23 cellular contexts compared by ENCODE assay signal in the genomic region with DNA sequence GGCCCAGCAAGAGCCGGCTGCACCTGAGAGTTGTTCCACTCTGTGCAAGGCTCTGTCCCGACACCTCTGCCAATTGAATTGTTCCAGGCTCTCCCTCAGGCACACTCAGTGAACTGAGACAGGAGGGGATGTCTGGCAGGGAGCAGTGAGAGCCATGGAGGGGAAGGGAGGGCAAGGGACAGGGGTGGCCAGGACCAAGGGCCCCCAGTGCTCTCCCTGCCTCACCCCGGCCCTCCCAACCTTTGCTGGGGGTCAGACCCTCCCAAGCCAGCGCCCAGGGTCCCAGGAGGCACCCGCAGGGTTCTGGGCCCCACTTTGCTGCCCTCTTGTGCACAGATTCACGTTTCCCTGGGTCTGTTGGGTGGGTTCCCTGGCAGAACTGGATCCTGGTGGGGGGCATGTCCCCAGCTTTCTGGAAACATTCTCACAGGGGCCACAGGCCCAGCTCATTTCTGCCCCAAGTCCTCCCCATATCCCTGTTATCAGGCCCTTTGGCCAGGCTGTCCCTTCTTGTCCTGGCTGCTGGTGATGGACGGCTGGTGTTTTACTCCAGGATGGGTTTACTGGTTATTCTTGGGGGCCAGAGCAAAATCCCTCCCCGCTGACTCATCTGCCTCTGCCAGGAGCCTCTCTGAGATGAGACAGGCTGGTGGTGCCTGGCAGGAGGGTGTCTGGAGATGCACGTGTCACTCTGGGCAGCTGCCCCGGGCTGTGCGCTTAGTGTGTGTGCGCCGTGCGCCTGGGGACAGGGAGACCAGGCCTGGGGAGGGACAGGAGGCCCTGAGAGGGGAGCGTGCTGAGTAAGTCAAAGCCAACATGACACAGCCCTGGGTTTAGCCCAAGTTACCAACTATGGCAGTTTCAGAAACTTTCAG.
DNase-seq lines count a peak whose midpoint lies in the region; ATAC-seq and TF ChIP-seq lines count a peak whose summit lies in the region.
"Had no signal": no experiment of that assay in that cellular context is flagged by ENCODE, and none has a peak within 500 bp of the region (broad histone marks: within the 10 kb centered on the region; RNA-seq: fewer than 3 reads in every experiment).

No MANE protein-coding gene starts in this region.

- H3K4me3 ChIP-seq in retinal pigment epithelial cell (ENCODE audit: low read length), result no peak overlapping the region
- H3K4me3 ChIP-seq: GM23248, right lobe of liver had no signal

- no peak for TF ChIP-seq CTCF in retinal pigment epithelial cell (conservative IDR thresholded peaks at IDR 0.05; ENCODE audit: low read depth, low read length)

- ATAC-seq in HG03025 (IDR thresholded peaks at IDR 0.05; ENCODE audit: low FRiP score, unreplicated experiment), result no peak
- ATAC-seq in HG03280 (IDR thresholded peaks at IDR 0.05; ENCODE audit: unreplicated experiment), result no peak

- H3K27ac ChIP-seq in layer of hippocampus (ENCODE audit: low read depth, low read length), result peak overlapping the region; percentile 96
- H3K27ac ChIP-seq: C4-2B, GM23248, HL-60, neutrophil, right lobe of liver had no signal

- DNase-seq in C1 segment of cervical spinal cord (lab: John Stamatoyannopoulos, UW) (peak in 9 of 14 donors; percentile 17 to 75 (median 39)), globus pallidus (ENCODE audit: low spot score) (peak; percentile 61), retinal pigment epithelial cell (ENCODE audit: low read depth) (peak; percentile 27), dermis blood vessel endothelial cell (no peak)
- DNase-seq in activated naive CD4-positive, alpha-beta T cell (lab: John Stamatoyannopoulos, UW), result no peak
- DNase-seq: activated CD4-positive, alpha-beta T cell treated with anti-CD3 and anti-CD28 coated beads, Interleukin-2, amount 50 U/mL, for 1 hour; cerebellar nuclear complex; GM23248; IMR-90; kidney glomerular epithelial cell; NCI-H1436 treated with DMSO at 0.1 percent for 48 hours; NCI-H2171; NCI-H526 treated with DMSO at 0.1 percent for 48 hours; SIG-M5; stimulated activated CD4-positive, alpha-beta T cell treated with anti-CD3 and anti-CD28 coated beads, Interleukin-1b, Interleukin-23, amount 100 ng/mL, for 48 hours; stimulated activated naive CD4-positive, alpha-beta T cell treated with Interleukin-2 at 50 U/mL for 16 hours had no signal

- no peaks in the 10 kb centered on the region for H3K27me3 ChIP-seq in layer of hippocampus (ENCODE audit: control insufficient read depth, insufficient read depth, low read length)
- H3K27me3 ChIP-seq: right lobe of liver had no signal

Comparison
In these comparisons a context has a peak if more than half of its experiments do, and no peak if none do; other contexts are left out.
1. DNase-seq: peak in C1 segment of cervical spinal cord (9 of 14), globus pallidus (single experiment) and retinal pigment epithelial cell (single experiment); none in dermis blood vessel endothelial cell (single experiment) and activated naive CD4-positive, alpha-beta T cell (0 of 4).